Comparison of ENCODE assay signal across 15 cellular contexts in genomic region chr1:165853528-165854075, GRCh38. TPM values are rescaled to one million over a fixed set of nuclear protein-coding genes. Genes with fewer than 3 reads are reported as not detected.
A peak's percentile ranks its signal among the peaks of the same experiment; 100 is the strongest.
DNase-seq lines count a peak whose midpoint lies in the region; TF ChIP-seq lines count a peak whose summit lies in the region.
"Had no signal": no experiment of that assay in that cellular context is flagged by ENCODE, and none has a peak within 500 bp of the region (broad histone marks: within the 10 kb centered on the region; RNA-seq: fewer than 3 reads in every experiment).

No MANE protein-coding gene starts in this region.

- 0 out of 2 replicates have a peak, but pooled peaks cover 2% of the 10 kb centered on the region for H3K36me3 ChIP-seq in HUES6 (ENCODE audit: control insufficient read depth, insufficient read depth, low read length)
- no peaks in the 10 kb centered on the region for H3K36me3 ChIP-seq in CD4-positive, alpha-beta memory T cell (ENCODE audit: insufficient read depth, low read length)
- H3K36me3 ChIP-seq: vagina had no signal

- H3K27me3 ChIP-seq in AG04450 (ENCODE audit: control insufficient read depth, insufficient read depth, low read length) (no peaks in the 10 kb centered on the region), HUES6 (ENCODE audit: control insufficient read depth, insufficient read depth, low read length) (no peaks in the 10 kb centered on the region)
- no peaks in the 10 kb centered on the region for H3K27me3 ChIP-seq in CD4-positive, alpha-beta memory T cell (ENCODE audit: insufficient read depth, low read length)
- H3K27me3 ChIP-seq: vagina had no signal

- H3K4me1 Mint-ChIP-seq in CD4-positive, alpha-beta memory T cell = peaks cover 10 to 30% (median 14%) of the 10 kb centered on the region in 4 donors

- intact Hi-C loops in CD4-positive, alpha-beta memory T cell (cut with micrococcal nuclease) = no loop called here

- H3K36me3 Mint-ChIP-seq in CD4-positive, alpha-beta memory T cell = no peaks in the 10 kb centered on the region

- POLR2A ChIA-PET in AG04450 (lab: Yijun Ruan, JAX) = no interaction called here
- POLR2A ChIA-PET in CD4-positive, alpha-beta memory T cell (lab: Charles Lee; ENCODE audit: partially characterized antibody) = no interaction called here

- no peaks in the 10 kb centered on the region for H3K9me3 Mint-ChIP-seq in CD4-positive, alpha-beta memory T cell

- H3K9me3 ChIP-seq in AG04450 (ENCODE audit: control insufficient read depth, insufficient read depth, low read length) (no peaks in the 10 kb centered on the region), HUES6 (ENCODE audit: control insufficient read depth, insufficient read depth, low read depth, low read length) (no peaks in the 10 kb centered on the region)
- H3K9me3 ChIP-seq in CD4-positive, alpha-beta memory T cell (ENCODE audit: control insufficient read depth in 1 of 2, low read length in 2 of 2) = no peaks in the 10 kb centered on the region
- H3K9me3 ChIP-seq: vagina had no signal

- peaks cover 51% of the 10 kb centered on the region for H3K4me1 ChIP-seq in HUES6 (ENCODE audit: control insufficient read depth, insufficient read depth, low read length)
- peaks cover 9% of the 10 kb centered on the region for H3K4me1 ChIP-seq in CD4-positive, alpha-beta memory T cell (ENCODE audit: insufficient read depth, low read length)

- TF ChIP-seq CTCF in AG04450 (IDR thresholded peaks at IDR 0.05; ENCODE audit: low read depth, low read length) = no peak

- H3K27me3 Mint-ChIP-seq in CD4-positive, alpha-beta memory T cell = no peaks in the 10 kb centered on the region
- H3K27me3 Mint-ChIP-seq: activated CD4-positive, alpha-beta T cell treated with anti-CD3 and anti-CD28 coated beads, Interleukin-2, amount 10 ng/mL, durations not matched to agents 7 days and 5 days had no signal

- CTCF ChIA-PET in AG04450 (lab: Charles Lee) = no interaction called here
- CTCF ChIA-PET in CD4-positive, alpha-beta memory T cell (lab: Charles Lee; ENCODE audit: partially characterized antibody) = no interaction called here

- DNase-seq in AG04450 (ENCODE audit: low read depth, low spot score) = no peak
- peak; percentile 76 for DNase-seq in kidney glomerular epithelial cell (lab: John Stamatoyannopoulos, UW)
- DNase-seq in stimulated activated CD4-positive, alpha-beta T cell treated with anti-CD3 and anti-CD28 coated beads, Interleukin-2, amount 100 ng/mL, for 24 hours = no peak
- DNase-seq in CD4-positive, alpha-beta memory T cell = no peak
- no peak for DNase-seq in activated CD4-positive, alpha-beta T cell treated with anti-CD3 and anti-CD28 coated beads, Interleukin-2, amount 50 U/mL, for 48 hours
- DNase-seq in NCI-H345 treated with DMSO at 0.1 percent for 48 hours (lab: John Stamatoyannopoulos, UW; ENCODE audit: unreplicated experiment) = no peak
- DNase-seq: activated CD4-positive, alpha-beta T cell treated with anti-CD3 and anti-CD28 coated beads, Interleukin-2, amount 10 ng/mL, durations not matched to agents 7 days and 5 days; activated naive CD4-positive, alpha-beta T cell; hypothalamus; PC-3 had no signal

- no peak overlapping the region for H3K4me3 Mint-ChIP-seq in CD4-positive, alpha-beta memory T cell
- H3K4me3 Mint-ChIP-seq: activated CD4-positive, alpha-beta T cell treated with anti-CD3 and anti-CD28 coated beads, Interleukin-2, amount 10 ng/mL, durations not matched to agents 7 days and 5 days had no signal

- H3K27ac Mint-ChIP-seq in CD4-positive, alpha-beta memory T cell = peak overlapping the region in 1 of 7 donors; percentile 14
- H3K27ac Mint-ChIP-seq: activated CD4-positive, alpha-beta T cell treated with anti-CD3 and anti-CD28 coated beads, Interleukin-2, amount 10 ng/mL, durations not matched to agents 7 days and 5 days had no signal

- H3K27ac ChIP-seq in AG04450 (ENCODE audit: low read depth, low read length) = peak overlapping the region; percentile 92
- H3K27ac ChIP-seq in HUES6 (ENCODE audit: low read depth, low read length) = peak overlapping the region; percentile 39; the same call in 1 of the 2 replicates
- H3K27ac ChIP-seq in angular gyrus (ENCODE audit: low read depth, low read length) = peak overlapping the region; percentile 16
- H3K27ac ChIP-seq in CD4-positive, alpha-beta memory T cell (ENCODE audit: low read depth, low read length) = no peak overlapping the region
- H3K27ac ChIP-seq: parathyroid adenoma, vagina had no signal

- no peak overlapping the region for H3K9ac ChIP-seq in HUES6 (ENCODE audit: low read length)
- H3K9ac ChIP-seq: parathyroid adenoma had no signal

- H3K4me3 ChIP-seq in AG04450 (ENCODE audit: low read depth, low read length) = no peak overlapping the region
- H3K4me3 ChIP-seq in HUES6 (ENCODE audit: low read depth, low read length) = no peak overlapping the region
- no peak overlapping the region for H3K4me3 ChIP-seq in CD4-positive, alpha-beta memory T cell (ENCODE audit: low read length in 2 of 2)
- H3K4me3 ChIP-seq: lung, vagina had no signal

RNA-seq across cellular contexts. Expression of gene UCK2, which starts 26.2 kb away (rescaled TPM):
- polyA plus RNA-seq in AG04450 (2011; rRNA removed) = 52.7 and 59.1 TPM in 2 replicates
- polyA minus RNA-seq in AG04450 (2011; rRNA and poly(A)+ RNA removed) = 63.0 and 99.9 TPM in 2 replicates
- total RNA-seq in CD4-positive, alpha-beta memory T cell = 1 to 10 TPM; 2.1 to 2.7 TPM
- polyA plus RNA-seq in CD4-positive, alpha-beta memory T cell = 1 to 10 TPM; 5.4 to 5.6 TPM
